8 cellular contexts compared by ENCODE assay signal in genomic region chr6:593139-593906, GRCh38.
DNase-seq lines count a peak whose midpoint lies in the region; ATAC-seq, FAIRE-seq and TF ChIP-seq lines count a peak whose summit lies in the region.

No MANE protein-coding gene starts in this region.

- peak; percentile 11 for DNase-seq in NCI-H2196 treated with DMSO at 0.1 percent for 48 hours (lab: John Stamatoyannopoulos, UW; ENCODE audit: unreplicated experiment)
- DNase-seq in activated CD4-positive, alpha-beta T cell treated with anti-CD3 and anti-CD28 coated beads for 1 hour: peak; percentile 32
- peak; percentile 61 for DNase-seq in cerebellum (ENCODE audit: low spot score)
- DNase-seq in lung (ENCODE audit: low spot score): peak; percentile 51
- peak; percentile 42 for DNase-seq in stimulated activated CD8-positive, alpha-beta memory T cell treated with anti-CD3 and anti-CD28 coated beads, Interleukin-15, amount 100 ng/mL, for 1 hour (ENCODE audit: low read depth)

- ATAC-seq in GM18907 (IDR thresholded peaks at IDR 0.05; ENCODE audit: unreplicated experiment) (peak; percentile 51), lung (ENCODE audit: insufficient read depth, low FRiP score) (no peak), GM18502 (IDR thresholded peaks at IDR 0.05; ENCODE audit: poor library complexity, unreplicated experiment) (no peak)

- WGBS in lung, 2 donors: 5 to 7% methylated on average over 5 of the region's 5 CpGs

- H3K27ac ChIP-seq in lung (ENCODE audit: low read depth in 1 of 2, low read length in 1 of 2): no peak overlapping the region

- H3K36me3 ChIP-seq in lung (ENCODE audit: control insufficient read depth in 2 of 2, insufficient read depth in 2 of 2, low read length in 2 of 2): peaks cover 0 to 27% of the 10 kb centered on the region in 2 donors

- TF ChIP-seq CTCF in lung (IDR thresholded peaks at IDR 0.05; ENCODE audit: control extremely low read depth, extremely low read depth): peak; percentile 73

- no peaks in the 10 kb centered on the region for H3K9me3 ChIP-seq in lung (ENCODE audit: control insufficient read depth in 2 of 2, insufficient read depth in 1 of 2, low read length in 1 of 2)

- peak; percentile 92 for FAIRE-seq in A204.1 (lab: Jason Lieb, UNC)

- H3K27me3 ChIP-seq in lung (ENCODE audit: control insufficient read depth, insufficient read depth): no peaks in the 10 kb centered on the region

- no peak overlapping the region for H3K4me3 ChIP-seq in lung

- no peaks in the 10 kb centered on the region for H3K4me1 ChIP-seq in lung (ENCODE audit: control insufficient read depth in 2 of 2, insufficient read depth in 2 of 2, low read length in 2 of 2)

Comparison
In these comparisons a context has a peak if more than half of its experiments do, and no peak if none do; other contexts are left out.
1. DNase-seq: peak in every context shown above with its lines; median percentile 61 in cerebellum; 51 in lung; 42 in stimulated activated CD8-positive, alpha-beta memory T cell treated with anti-CD3 and anti-CD28 coated beads, Interleukin-15, amount 100 ng/mL, for 1 hour; 32 in activated CD4-positive, alpha-beta T cell treated with anti-CD3 and anti-CD28 coated beads for 1 hour; 11 in NCI-H2196 treated with DMSO at 0.1 percent for 48 hours.